ENCODE assay signal across 1 cellular context in genomic region chr12:58310828-58311273, GRCh38.
TF ChIP-seq lines count a peak whose summit lies in the region.

No MANE protein-coding gene starts in this region.

TF ChIP-seq in A549, 52 proteins besides CTCF, POLR2A, EP300 and RAD21 (continued from another document):
- TF ChIP-seq USF2 (IDR thresholded peaks at IDR 0.05) (no peak), RNF2 (IDR thresholded peaks at IDR 0.05; ENCODE audit: borderline replicate concordance, low read depth) (no peak), RARB (CRISPR knock-in tag; IDR thresholded peaks at IDR 0.05) (peak; percentile 95), HOXB5 (CRISPR knock-in tag; IDR thresholded peaks at IDR 0.05) (peak; percentile 76; the same call in 1 of the 2 replicates), REST (IDR thresholded peaks at IDR 0.05) (no peak), RCOR1 (IDR thresholded peaks at IDR 0.05; ENCODE audit: low read depth, low read length) (no peak), HOXB13 (CRISPR knock-in tag; IDR thresholded peaks at IDR 0.05; ENCODE audit: low read depth) (no peak), BCL3 (IDR thresholded peaks at IDR 0.05) (peak; percentile 97), GATA3 (IDR thresholded peaks at IDR 0.05; ENCODE audit: borderline replicate concordance) (peak; percentile 99), SMC3 (IDR thresholded peaks at IDR 0.05) (peak; percentile 53; the same call in 2 of the 3 replicates), POLR2AphosphoS2 (conservative IDR thresholded peaks at IDR 0.05; ENCODE audit: low read length) (no peak), PBX3 (IDR thresholded peaks at IDR 0.05) (peak; percentile 67), ATOH8 (CRISPR knock-in tag; IDR thresholded peaks at IDR 0.05; ENCODE audit: low read depth) (no peak), NPAS2 (CRISPR knock-in tag; IDR thresholded peaks at IDR 0.05; ENCODE audit: borderline replicate concordance) (no peak), FOSB (CRISPR knock-in tag; IDR thresholded peaks at IDR 0.05) (peak; percentile 66; the same call in 1 of the 2 replicates), CHD2 (IDR thresholded peaks at IDR 0.05; ENCODE audit: low read length, partially characterized antibody) (no peak), JUN (IDR thresholded peaks at IDR 0.05) (peak; percentile 79 to 98), CHD4 (IDR thresholded peaks at IDR 0.05; ENCODE audit: borderline replicate concordance) (no peak)
